13 cellular contexts compared by ENCODE assay signal in genomic region chr11:68524213-68524612, GRCh38.
DNase-seq lines count a peak whose midpoint lies in the region; ATAC-seq and TF ChIP-seq lines count a peak whose summit lies in the region.
"Had no signal": no experiment of that assay in that cellular context is flagged by ENCODE, and none has a peak within 500 bp of the region (broad histone marks: within the 10 kb centered on the region; RNA-seq: fewer than 3 reads in every experiment).

No MANE protein-coding gene starts in this region.

- H3K27ac Mint-ChIP-seq in Caco-2 (ENCODE audit: unreplicated experiment) (peak overlapping the region; percentile 2), T-helper 17 cell (peak overlapping the region; percentile 86), progenitor cell of endocrine pancreas (peak overlapping the region; percentile 26)

- no peak for DNase-seq in Caco-2
- DNase-seq in T-helper 17 cell = no peak
- no peak for DNase-seq in left ventricle myocardium inferior
- no peak for DNase-seq in progenitor cell of endocrine pancreas (ENCODE audit: low spot score, unreplicated experiment)
- DNase-seq in AML-193 (lab: John Stamatoyannopoulos, UW) = no peak
- no peak for DNase-seq in DMS 273 (lab: John Stamatoyannopoulos, UW; ENCODE audit: unreplicated experiment)
- no peak for DNase-seq in stimulated activated CD4-positive, alpha-beta T cell treated with anti-CD3 and anti-CD28 coated beads, Interleukin-15, amount 100 ng/mL, for 24 hours
- DNase-seq: activated T-cell treated with anti-CD3 and anti-CD28 coated beads, Interleukin-2, amount 50 U/mL, for 4 hours; DND-41; NCI-H510A; occipital lobe had no signal

- BruUV-seq in Caco-2 (replicated peaks; lab: Mats Ljungman, UMichigan) = no TSS peak

- H3K27ac ChIP-seq in left ventricle myocardium inferior (replicated peaks) = peak overlapping the region; percentile 59

- H3K9me3 Mint-ChIP-seq in Caco-2 (ENCODE audit: unreplicated experiment) (no peaks in the 10 kb centered on the region), progenitor cell of endocrine pancreas (ENCODE audit: low read depth) (no peaks in the 10 kb centered on the region)
- H3K9me3 Mint-ChIP-seq: activated T-cell treated with anti-CD3 and anti-CD28 coated beads, Interleukin-2, amount 50 U/mL, for 4 hours had no signal

- H3K4me1 ChIP-seq in Caco-2 = no peaks in the 10 kb centered on the region
- H3K4me1 ChIP-seq in left ventricle myocardium inferior = peaks cover 86% of the 10 kb centered on the region

- H3K36me3 ChIP-seq in Caco-2 (ENCODE audit: control insufficient read depth, insufficient read depth, low read length) (peaks cover 16% of the 10 kb centered on the region), left ventricle myocardium inferior (peaks cover 64% of the 10 kb centered on the region)

- H3K9me3 ChIP-seq in Caco-2 = no peaks in the 10 kb centered on the region
- H3K9me3 ChIP-seq in T-helper 17 cell (ENCODE audit: control insufficient read depth, low read length, poor library complexity, severe bottlenecking) = no peaks in the 10 kb centered on the region
- H3K9me3 ChIP-seq in left ventricle myocardium inferior (replicated peaks) = no peaks in the 10 kb centered on the region
- H3K9me3 ChIP-seq: HAP-1 had no signal

- CTCF ChIA-PET in Caco-2 (lab: Charles Lee) = no interaction called here

- H3K36me3 Mint-ChIP-seq in Caco-2 (ENCODE audit: insufficient read depth, unreplicated experiment) = peaks cover 96% of the 10 kb centered on the region
- peaks cover 12% of the 10 kb centered on the region for H3K36me3 Mint-ChIP-seq in T-helper 17 cell (ENCODE audit: low read depth)
- H3K36me3 Mint-ChIP-seq in progenitor cell of endocrine pancreas (ENCODE audit: insufficient read depth) = peaks cover 38% of the 10 kb centered on the region

- H3K27me3 Mint-ChIP-seq in Caco-2 (ENCODE audit: insufficient read depth, unreplicated experiment) = no peaks in the 10 kb centered on the region
- H3K27me3 Mint-ChIP-seq in T-helper 17 cell = no peaks in the 10 kb centered on the region
- H3K27me3 Mint-ChIP-seq in progenitor cell of endocrine pancreas = no peaks in the 10 kb centered on the region

- POLR2A ChIA-PET in Caco-2 (lab: Charles Lee) = no interaction called here

- ATAC-seq in T-helper 17 cell (no peak), GM21423 (IDR thresholded peaks at IDR 0.05; ENCODE audit: unreplicated experiment) (no peak)
- ATAC-seq: activated T-cell treated with anti-CD3 and anti-CD28 coated beads, Interleukin-2, amount 50 U/mL, for 4 hours had no signal

- no peak overlapping the region for H3K4me3 Mint-ChIP-seq in Caco-2 (ENCODE audit: unreplicated experiment)
- H3K4me3 Mint-ChIP-seq in T-helper 17 cell = no peak overlapping the region
- H3K4me3 Mint-ChIP-seq in progenitor cell of endocrine pancreas (ENCODE audit: low read depth) = no peak overlapping the region
- H3K4me3 Mint-ChIP-seq: activated T-cell treated with anti-CD3 and anti-CD28 coated beads, Interleukin-2, amount 50 U/mL, for 4 hours had no signal

- H3K4me3 ChIP-seq in Caco-2 (ENCODE audit: low read depth, low read length) = no peak overlapping the region
- no peak overlapping the region for H3K4me3 ChIP-seq in left ventricle myocardium inferior
- H3K4me3 ChIP-seq: HAP-1 had no signal

- H3K27me3 ChIP-seq in Caco-2 (replicated peaks; ENCODE audit: control insufficient read depth, insufficient read depth, low read length) (no peaks in the 10 kb centered on the region), left ventricle myocardium inferior (ENCODE audit: low read depth) (no peaks in the 10 kb centered on the region)

- intact Hi-C loops in Caco-2 (cut with micrococcal nuclease; ENCODE audit: unreplicated experiment) = no loop called here
- intact Hi-C loops in left ventricle myocardium inferior (cut with micrococcal nuclease) = no loop called here

- TF ChIP-seq CTCF in Caco-2 (IDR thresholded peaks at IDR 0.05; ENCODE audit: insufficient read depth in 1 of 2, low read depth in 1 of 2, low read length in 1 of 2, severe bottlenecking in 1 of 2, unreplicated experiment in 1 of 2) (no peak), left ventricle myocardium inferior (IDR thresholded peaks at IDR 0.05; ENCODE audit: borderline replicate concordance) (no peak), progenitor cell of endocrine pancreas (IDR thresholded peaks at IDR 0.05; ENCODE audit: unreplicated experiment) (no peak)

- H3K4me1 Mint-ChIP-seq in Caco-2 (ENCODE audit: low read depth, unreplicated experiment) (peaks cover 13% of the 10 kb centered on the region), T-helper 17 cell (peaks cover 65% of the 10 kb centered on the region), progenitor cell of endocrine pancreas (ENCODE audit: low read depth) (peaks cover 5% of the 10 kb centered on the region)

Comparison
In these comparisons a context has a peak if more than half of its experiments do, and no peak if none do; other contexts are left out.
1. H3K27ac Mint-ChIP-seq: peak in every context shown above with its lines; median percentile 86 in T-helper 17 cell; 26 in progenitor cell of endocrine pancreas; 2 in Caco-2.